Comparison of ENCODE assay signal across 20 cellular contexts in genomic region chr6:64357430-64357829, GRCh38.
DNase-seq lines count a peak whose midpoint lies in the region; ATAC-seq and TF ChIP-seq lines count a peak whose summit lies in the region.
"Had no signal": no experiment of that assay in that cellular context is flagged by ENCODE, and none has a peak within 500 bp of the region (broad histone marks: within the 10 kb centered on the region; RNA-seq: fewer than 3 reads in every experiment).

No MANE protein-coding gene starts in this region.

- no peaks in the 10 kb centered on the region for H3K4me1 ChIP-seq in right cardiac atrium (ENCODE audit: control insufficient read depth, insufficient read depth, low read length)
- H3K4me1 ChIP-seq in gastroesophageal sphincter = peaks cover 0 to 5% (median 0%) of the 10 kb centered on the region in 3 donors
- H3K4me1 ChIP-seq in upper lobe of right lung = no peaks in the 10 kb centered on the region
- H3K4me1 ChIP-seq: BLaER1, Caco-2, HAP-1 had no signal

- TF ChIP-seq CTCF in gastroesophageal sphincter (IDR thresholded peaks at IDR 0.05) (no peak), upper lobe of right lung (IDR thresholded peaks at IDR 0.05) (no peak)

- intact Hi-C loops in Right ventricle myocardium inferior (cut with DNase I) = no loop called here
- intact Hi-C loops in right cardiac atrium (cut with DNase I) = no loop called here
- intact Hi-C loops in sciatic nerve (cut with DNase I) = no loop called here
- intact Hi-C loops in upper lobe of right lung (cut with DNase I) = no loop called here

- WGBS in right cardiac atrium = 51% methylated on average over 1 of the region's 1 CpG
- 33 to 44% methylated on average over 1 of the region's 1 CpG for WGBS in gastroesophageal sphincter (ENCODE audit: low coverage in 1 of 2), 2 donors

- no peak for TF ChIP-seq EP300 in gastroesophageal sphincter (IDR thresholded peaks at IDR 0.05)

- ATAC-seq in Right ventricle myocardium inferior (peak; percentile 50), right cardiac atrium (no peak), gastroesophageal sphincter (peak; percentile 77), sciatic nerve (peak; percentile 70), upper lobe of right lung (peak; percentile 16)
- ATAC-seq: CD8-positive, alpha-beta T cell had no signal

- H3K27me3 ChIP-seq in right cardiac atrium (ENCODE audit: control insufficient read depth, insufficient read depth) = no peaks in the 10 kb centered on the region
- no peaks in the 10 kb centered on the region for H3K27me3 ChIP-seq in gastroesophageal sphincter
- H3K27me3 ChIP-seq in upper lobe of right lung = no peaks in the 10 kb centered on the region
- H3K27me3 ChIP-seq: BLaER1 had no signal

- no peak for TF ChIP-seq POLR2A in gastroesophageal sphincter (IDR thresholded peaks at IDR 0.05)

- H3K36me3 ChIP-seq in gastroesophageal sphincter (no peaks in the 10 kb centered on the region), upper lobe of right lung (no peaks in the 10 kb centered on the region)
- H3K36me3 ChIP-seq: BLaER1, HAP-1 had no signal

- H3K4me3 ChIP-seq in right cardiac atrium (ENCODE audit: low read length) (no peak overlapping the region), gastroesophageal sphincter (no peak overlapping the region), upper lobe of right lung (no peak overlapping the region)
- H3K4me3 ChIP-seq: BLaER1, HAP-1 had no signal

- no peaks in the 10 kb centered on the region for H3K9me3 ChIP-seq in right cardiac atrium (ENCODE audit: control insufficient read depth, low read length)
- H3K9me3 ChIP-seq in gastroesophageal sphincter = no peaks in the 10 kb centered on the region
- H3K9me3 ChIP-seq in upper lobe of right lung = no peaks in the 10 kb centered on the region
- H3K9me3 ChIP-seq: BLaER1, Caco-2, HAP-1 had no signal

- DNase-seq in Right ventricle myocardium inferior (ENCODE audit: missing footprints) (no peak), right cardiac atrium (no peak), sciatic nerve (ENCODE audit: low spot score) (no peak), upper lobe of right lung (no peak), epidermal melanocyte (ENCODE audit: insufficient read length, low spot score) (no peak), GM19240 (ENCODE audit: insufficient read length, low spot score) (no peak), DMS153 (lab: John Stamatoyannopoulos, UW) (no peak)
- DNase-seq: Caco-2; CD4-positive, CD25-positive, alpha-beta regulatory T cell; CD8-positive, alpha-beta T cell; DMS79; EL; GF-D8; GOT3; HFFc6 had no signal

- H3K27ac ChIP-seq in right cardiac atrium (ENCODE audit: low read length) (no peak overlapping the region), gastroesophageal sphincter (peak overlapping the region in 1 of 4 donors; percentile 39), upper lobe of right lung (no peak overlapping the region)
- H3K27ac ChIP-seq: 22Rv1, BLaER1, C4-2B had no signal

Comparison
In these comparisons a context has a peak if more than half of its experiments do, and no peak if none do; other contexts are left out.
1. ATAC-seq: peak in Right ventricle myocardium inferior (single experiment), gastroesophageal sphincter (single experiment), sciatic nerve (single experiment) and upper lobe of right lung (single experiment); none in right cardiac atrium (0 of 2).